9 cellular contexts compared by ENCODE assay signal in the genomic region with DNA sequence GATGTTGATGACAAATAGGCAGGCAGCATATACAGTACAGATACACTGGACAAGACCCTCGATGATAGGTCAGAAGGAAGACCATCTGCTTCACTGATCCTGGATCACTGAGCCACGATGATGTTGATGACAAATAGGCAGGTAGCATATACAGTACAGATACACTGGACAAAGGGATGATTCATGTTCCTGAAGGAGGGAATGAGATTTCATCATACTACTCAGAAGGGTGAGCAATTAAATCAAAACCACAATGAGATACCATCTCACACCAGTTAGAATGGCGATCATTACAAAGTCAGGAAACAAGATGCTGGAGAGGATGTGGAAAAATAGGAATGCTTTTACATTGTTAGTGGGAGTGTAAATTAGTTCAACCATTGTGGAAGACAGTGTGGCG. TPM values are rescaled to one million over a fixed set of nuclear protein-coding genes. Genes with fewer than 3 reads are reported as not detected.
DNase-seq lines count a peak whose midpoint lies in the region; ATAC-seq, FAIRE-seq and TF ChIP-seq lines count a peak whose summit lies in the region.
"Not testable (repeated sequence)": the region's sequence is repeated elsewhere in the genome, so short reads cannot be mapped to it uniquely, and the experiment has no call there.
"Had no signal": no experiment of that assay in that cellular context is flagged by ENCODE, and none has a peak within 500 bp of the region (broad histone marks: within the 10 kb centered on the region; RNA-seq: fewer than 3 reads in every experiment).

No MANE protein-coding gene starts in this region.

- POLR2A ChIA-PET in HCT116 (lab: Charles Lee): not testable (repeated sequence)

- H3K27me3 ChIP-seq in HCT116 (ENCODE audit: insufficient read depth, low read length); astrocyte (ENCODE audit: insufficient read depth, low read length): not testable (repeated sequence)

- not testable (repeated sequence) for H3K4me3 Mint-ChIP-seq in astrocyte (ENCODE audit: unreplicated experiment)

- H3K36me3 ChIP-seq in HCT116 (ENCODE audit: control insufficient read depth in 1 of 2, insufficient read depth in 2 of 2, low read length in 2 of 2); astrocyte (ENCODE audit: insufficient read depth, low read length): not testable (repeated sequence)

- peak; percentile 64; the same call in 1 of the 2 replicates for ATAC-seq in HCT116

- H2AFZ ChIP-seq in HCT116 (ENCODE audit: low read depth, low read length, poor library complexity, severe bottlenecking); astrocyte (ENCODE audit: low read depth, low read length): not testable (repeated sequence)

- H3K27me3 Mint-ChIP-seq in astrocyte (ENCODE audit: low read depth, unreplicated experiment): not testable (repeated sequence)

- not testable (repeated sequence) for H3K79me2 ChIP-seq in HCT116 (ENCODE audit: insufficient read depth, low read length); astrocyte (ENCODE audit: insufficient read depth, low read length)

- H4K20me1 ChIP-seq in HCT116 (ENCODE audit: insufficient read depth); astrocyte (ENCODE audit: insufficient read depth, low read length): not testable (repeated sequence)

- not testable (repeated sequence) for H3K9me3 Mint-ChIP-seq in astrocyte (ENCODE audit: unreplicated experiment)

- RAD21 ChIA-PET in HCT116 (lab: Charles Lee; ENCODE audit: low non-redundant PET in 1 of 2, low total read pairs in 2 of 2, uncharacterized antibody in 2 of 2, unreplicated experiment in 2 of 2): not testable (repeated sequence)

- CTCF ChIA-PET in HCT116 (lab: Charles Lee): not testable (repeated sequence)

- peak; percentile 68 for DNase-seq in EH (ENCODE audit: low read depth)
- DNase-seq in HCT116 (ENCODE audit: low read depth, low spot score): peak; percentile 21
- DNase-seq in LHCN-M2 (ENCODE audit: low read depth): peak; percentile 29
- DNase-seq in RPMI7951 (ENCODE audit: low read depth): peak; percentile 79
- peak; percentile 50 for DNase-seq in astrocyte (ENCODE audit: low read depth)
- DNase-seq in epithelial cell of proximal tubule (ENCODE audit: low read depth): peak; percentile 59
- DNase-seq in iris pigment epithelial cell (ENCODE audit: low read depth): peak; percentile 47
- peak; percentile 4 for DNase-seq in skeletal muscle cell (ENCODE audit: low read depth)

- not testable (repeated sequence) for H3K4me1 ChIP-seq in HCT116 (ENCODE audit: control insufficient read depth in 1 of 2, insufficient read depth in 2 of 2, low read length in 2 of 2); astrocyte (ENCODE audit: insufficient read depth, low read length)

- H3K4me1 Mint-ChIP-seq in astrocyte (ENCODE audit: low read depth, unreplicated experiment): not testable (repeated sequence)

- not testable (repeated sequence) for H3K4me2 ChIP-seq in HCT116 (ENCODE audit: low read length); astrocyte (ENCODE audit: low read length)

- not testable (repeated sequence) for FAIRE-seq in astrocyte (lab: Jason Lieb, UNC)

- H3K4me3 ChIP-seq in HCT116 (replicated peaks in 1 of 2; ENCODE audit: low read depth in 1 of 2, low read length in 2 of 2); astrocyte (ENCODE audit: insufficient read depth, low read depth, low read length); epithelial cell of proximal tubule (ENCODE audit: low read depth, low read length); skeletal muscle cell (ENCODE audit: low read depth, low read length): not testable (repeated sequence)

- not testable (repeated sequence) for H3K9me2 ChIP-seq in HCT116 (ENCODE audit: insufficient read depth)

- not testable (repeated sequence) for TF ChIP-seq POLR2A in HCT116 (IDR thresholded peaks at IDR 0.05; ENCODE audit: borderline replicate concordance, extremely low read depth, insufficient read depth, insufficient read length)

- TF ChIP-seq RAD21 in HCT116 (IDR thresholded peaks at IDR 0.05; ENCODE audit: low read depth): not testable (repeated sequence)

- H3K36me3 Mint-ChIP-seq in astrocyte (ENCODE audit: low read depth, unreplicated experiment): not testable (repeated sequence)

- BruUV-seq in HCT116 (replicated peaks; lab: Mats Ljungman, UMichigan): not testable (repeated sequence)

- intact Hi-C loops in HCT116 (cut with micrococcal nuclease): not testable (repeated sequence)

- not testable (repeated sequence) for H3K27ac Mint-ChIP-seq in astrocyte (ENCODE audit: unreplicated experiment)

- not testable (repeated sequence) for H3K9ac ChIP-seq in HCT116 (ENCODE audit: low read length); astrocyte (ENCODE audit: low read length)

- H3K9me3 ChIP-seq in HCT116 (ENCODE audit: control insufficient read depth in 1 of 2, insufficient read depth in 1 of 2, low read depth in 1 of 2, low read length in 2 of 2); astrocyte (ENCODE audit: insufficient read depth, low read depth, low read length): not testable (repeated sequence)

- TF ChIP-seq CTCF in HCT116 (IDR thresholded peaks at IDR 0.05 in 2 of 3, conservative IDR thresholded peaks at IDR 0.05 in 1 of 3; ENCODE audit: borderline replicate concordance in 1 of 3, insufficient read depth in 1 of 3, low read depth in 2 of 3, low read length in 2 of 3); astrocyte (IDR thresholded peaks at IDR 0.05; ENCODE audit: insufficient read depth, low read depth, low read length); epithelial cell of proximal tubule (conservative IDR thresholded peaks at IDR 0.05; ENCODE audit: low read depth, low read length): not testable (repeated sequence)

- not testable (repeated sequence) for H3K27ac ChIP-seq in HCT116 (ENCODE audit: low read depth, low read length); astrocyte (ENCODE audit: low read depth, low read length)

TF ChIP-seq in HCT116, 20 proteins besides CTCF, POLR2A, EP300 and RAD21:
- 0 out of 2 replicates have a peak, but pooled peaks have one; percentile 18 for TF ChIP-seq JUND (IDR thresholded peaks at IDR 0.05)

RNA-seq across cellular contexts. Expression of gene BEND4, which starts 50.9 kb away (rescaled TPM):
- 0.05 TPM for total RNA-seq in HCT116 (2021; ENCODE audit: unreplicated experiment)
- polyA plus RNA-seq in HCT116 (2012): not detected in 2 replicates
- total RNA-seq in LHCN-M2 (2014; rRNA removed): not detected in 2 replicates
- not detected for polyA plus RNA-seq in LHCN-M2 (2012)
- total RNA-seq in RPMI7951 (2014; rRNA removed; shearing (Covaris generic)): not detected in 2 replicates
- 0.19 and 0.32 TPM in 2 replicates for total RNA-seq in astrocyte
- total RNA-seq in epithelial cell of proximal tubule: 0.06 and 0.14 TPM in 2 replicates
- total RNA-seq: SJSA1 had no signal

Comparison
In these comparisons a context has a peak if more than half of its experiments do, and no peak if none do; other contexts are left out.
1. DNase-seq: peak in every context shown above with its lines; median percentile 79 in RPMI7951; 68 in EH; 59 in epithelial cell of proximal tubule; 50 in astrocyte; 47 in iris pigment epithelial cell; 29 in LHCN-M2; 21 in HCT116; 4 in skeletal muscle cell.